8 cellular contexts compared by ENCODE assay signal in the genomic region with DNA sequence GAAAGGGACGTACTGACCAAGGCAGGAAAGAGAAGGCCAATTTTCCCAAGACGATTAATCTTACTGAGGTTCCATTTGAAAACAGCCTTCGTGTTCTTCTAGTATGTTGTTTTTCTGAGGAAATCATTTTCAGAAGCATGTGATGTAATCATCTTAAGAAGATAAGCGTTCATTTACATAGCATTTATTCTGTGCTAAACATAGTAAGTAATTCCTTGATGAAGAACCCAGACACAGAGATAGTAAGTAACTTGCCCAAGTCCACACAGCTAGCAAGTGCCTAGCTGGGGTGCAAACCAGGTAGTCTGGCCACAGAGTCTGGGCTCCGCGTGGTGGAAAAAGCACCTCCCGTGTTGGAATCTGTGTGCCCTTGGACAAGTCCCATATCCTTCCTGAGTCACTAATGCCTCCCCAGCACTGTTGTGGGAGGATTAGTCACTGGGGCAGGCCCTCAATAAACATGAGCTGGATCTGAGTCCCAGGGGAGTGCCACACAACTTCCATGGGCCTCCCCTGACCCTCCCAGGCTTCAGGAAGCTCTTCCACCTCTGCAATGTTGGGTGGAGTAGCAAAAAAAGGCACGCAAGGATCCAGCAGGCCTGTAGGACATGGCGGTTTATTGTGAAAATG. TPM values are rescaled to one million over a fixed set of nuclear protein-coding genes. Genes with fewer than 3 reads are reported as not detected.
DNase-seq lines count a peak whose midpoint lies in the region; ATAC-seq and TF ChIP-seq lines count a peak whose summit lies in the region.

No MANE protein-coding gene starts in this region.

- H3K9me3 ChIP-seq in Panc1 (ENCODE audit: control insufficient read depth, insufficient read depth, low read depth, low read length) (no peaks in the 10 kb centered on the region), neuron (ENCODE audit: low read length) (peaks cover 5% of the 10 kb centered on the region)

- H3K36me3 ChIP-seq in Panc1 (ENCODE audit: control insufficient read depth, insufficient read depth, low read length) (no peaks in the 10 kb centered on the region), neuron (ENCODE audit: insufficient read depth, low read length) (no peaks in the 10 kb centered on the region)

- TF ChIP-seq CTCF in AG09309 (IDR thresholded peaks at IDR 0.05; ENCODE audit: control insufficient read depth, insufficient read depth, low read depth, low read length, missing control alignments) (no peak), Panc1 (IDR thresholded peaks at IDR 0.05) (no peak)

- H3K4me1 ChIP-seq in Panc1 (ENCODE audit: control insufficient read depth, insufficient read depth, low read length) (peaks cover 25% of the 10 kb centered on the region), neuron (ENCODE audit: insufficient read depth, low read length) (peaks cover 15% of the 10 kb centered on the region)

- peak overlapping the region; percentile 83 for H3K27ac ChIP-seq in Panc1 (ENCODE audit: low read length)

- intact Hi-C loops in Panc1 (cut with micrococcal nuclease; ENCODE audit: unreplicated experiment), result no loop called here

- H3K4me3 ChIP-seq in AG09309 (ENCODE audit: control insufficient read depth, low read depth, low read length), result no peak overlapping the region
- H3K4me3 ChIP-seq in Panc1 (ENCODE audit: low read depth in 2 of 2, low read length in 2 of 2), result no peak overlapping the region; a peak in 1 of 4 replicates
- H3K4me3 ChIP-seq in neuron (ENCODE audit: low read length), result no peak overlapping the region

- peak; percentile 94 for ATAC-seq in Panc1
- ATAC-seq in esophagus mucosa, result peak; percentile 93
- ATAC-seq in GM21825 (IDR thresholded peaks at IDR 0.05; ENCODE audit: unreplicated experiment), result no peak

- DNase-seq in AG09309 (ENCODE audit: low read depth) (peak; percentile 81), Panc1 (ENCODE audit: low read depth, low spot score) (peak; percentile 78), HuH-7 (ENCODE audit: low spot score) (no peak), NCI-H524 treated with DMSO at 0.1 percent for 48 hours (lab: John Stamatoyannopoulos, UW) (no peak), T-helper 1 cell (no peak)

- POLR2A ChIA-PET in Panc1 (lab: Charles Lee), result no interaction called here

- in situ Hi-C loops in Panc1 (cut with HindIII; ENCODE audit: low pct_unique_long_range_greater_than_20kb, low sequenced_read_pairs), result no loop called here

- CTCF ChIA-PET in Panc1 (lab: Charles Lee), result no interaction called here

- peak overlapping the region; percentile 58 for H2AFZ ChIP-seq in neuron (ENCODE audit: low read depth, low read length)

- H3K27me3 ChIP-seq in Panc1 (ENCODE audit: control insufficient read depth, insufficient read depth, low read length) (no peaks in the 10 kb centered on the region), neuron (ENCODE audit: insufficient read depth, low read length) (no peaks in the 10 kb centered on the region)

- BruUV-seq in Panc1 (replicated peaks; lab: Mats Ljungman, UMichigan), result no TSS peak

RNA-seq across cellular contexts. Expression of gene ASAP2, which starts 26.9 kb away (rescaled TPM):
- total RNA-seq in Panc1 (2021; ENCODE audit: unreplicated experiment) (107 TPM), esophagus mucosa (6.4 TPM)
- polyA plus RNA-seq in Panc1 (2012; ENCODE audit: insufficient read length), result 57.3 TPM

Comparison
In these comparisons a context has a peak if more than half of its experiments do, and no peak if none do; other contexts are left out.
1. DNase-seq: peak in AG09309 (single experiment) and Panc1 (single experiment); none in HuH-7 (single experiment), NCI-H524 treated with DMSO at 0.1 percent for 48 hours (single experiment) and T-helper 1 cell (0 of 5).
2. RNA of gene ASAP2, which starts 26.9 kb away (total RNA-seq): 107 TPM in Panc1 (single experiment); 6.4 TPM in esophagus mucosa (single experiment); every median in the first group is over 10 times any median in the second.